In the genomic region with DNA sequence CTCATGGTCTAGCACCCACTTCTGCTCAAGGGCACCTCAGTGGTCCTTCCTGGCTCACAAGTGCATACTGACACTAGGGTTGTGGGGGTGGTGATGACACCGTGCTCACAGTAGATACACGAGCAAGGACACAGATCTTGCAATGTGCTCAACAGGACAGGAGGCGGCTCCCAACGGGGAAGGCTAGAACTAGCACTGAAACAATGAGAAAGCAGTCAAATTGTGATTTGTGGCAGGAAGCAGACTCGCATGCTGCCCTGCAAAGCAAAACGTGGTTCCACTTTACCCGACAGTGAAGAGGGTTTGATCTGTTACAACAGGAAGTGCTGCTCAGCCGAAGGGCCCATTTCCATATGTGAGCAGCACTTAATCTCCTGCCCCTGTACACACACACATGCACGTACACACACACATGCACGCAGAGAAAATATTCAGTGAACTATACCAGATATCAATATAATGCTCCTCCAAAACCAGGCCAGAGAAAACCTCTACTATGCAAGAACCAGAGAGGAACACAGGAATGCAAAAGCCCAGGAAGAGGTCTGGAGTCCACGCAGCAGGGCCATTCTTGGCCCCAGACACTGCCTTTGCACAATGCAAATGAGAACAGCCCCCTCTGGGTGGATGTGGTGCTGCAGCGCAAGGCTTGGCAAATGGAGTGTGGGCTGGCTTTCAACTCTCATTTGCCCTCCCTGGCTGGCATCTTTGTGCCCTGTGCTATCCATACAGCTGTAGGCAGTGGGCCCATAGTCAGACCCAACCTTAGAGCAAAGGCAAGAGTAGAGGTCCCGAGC, we compare ENCODE assay signal across 9 cellular contexts. TPM values are rescaled to one million over a fixed set of nuclear protein-coding genes. Genes with fewer than 3 reads are reported as not detected.
A peak's percentile ranks its signal among the peaks of the same experiment; 100 is the strongest.
DNase-seq lines count a peak whose midpoint lies in the region; ATAC-seq and TF ChIP-seq lines count a peak whose summit lies in the region.
"Had no signal": no experiment of that assay in that cellular context is flagged by ENCODE, and none has a peak within 500 bp of the region (broad histone marks: within the 10 kb centered on the region; RNA-seq: fewer than 3 reads in every experiment).

No MANE protein-coding gene starts in this region.

- H3K27me3 Mint-ChIP-seq in activated CD4-positive, alpha-beta T cell treated with anti-CD3 and anti-CD28 coated beads, Interleukin-2, amount 10 ng/mL, durations not matched to agents 7 days and 5 days, result no peaks in the 10 kb centered on the region

- H3K4me3 Mint-ChIP-seq in activated CD4-positive, alpha-beta T cell treated with anti-CD3 and anti-CD28 coated beads, Interleukin-2, amount 10 ng/mL, durations not matched to agents 7 days and 5 days, result no peak overlapping the region

- CTCF ChIA-PET in activated CD4-positive, alpha-beta T cell treated with anti-CD3 and anti-CD28 coated beads, Interleukin-2, amount 10 ng/mL, durations not matched to agents 7 days and 5 days (lab: Charles Lee), result interaction anchor here (2.3 kb wide), 1 partner anchor 15 kb away, joined by 5 read pairs; no protein-coding TSS in a partner anchor

- no peak for TF ChIP-seq CTCF in GM20000 (IDR thresholded peaks at IDR 0.05; ENCODE audit: extremely low read depth, missing control alignments)

- peaks cover 29% of the 10 kb centered on the region for H3K4me1 Mint-ChIP-seq in activated CD4-positive, alpha-beta T cell treated with anti-CD3 and anti-CD28 coated beads, Interleukin-2, amount 10 ng/mL, durations not matched to agents 7 days and 5 days

- ATAC-seq in HG03460 (IDR thresholded peaks at IDR 0.05; ENCODE audit: unreplicated experiment), result peak; percentile 92

- peaks cover 2% of the 10 kb centered on the region for H3K9me3 Mint-ChIP-seq in activated CD4-positive, alpha-beta T cell treated with anti-CD3 and anti-CD28 coated beads, Interleukin-2, amount 10 ng/mL, durations not matched to agents 7 days and 5 days

- peak overlapping the region; percentile 96 for H3K27ac Mint-ChIP-seq in activated CD4-positive, alpha-beta T cell treated with anti-CD3 and anti-CD28 coated beads, Interleukin-2, amount 10 ng/mL, durations not matched to agents 7 days and 5 days

- peak; percentile 87 for DNase-seq in DMS153 (lab: John Stamatoyannopoulos, UW)
- DNase-seq in GM20000 (ENCODE audit: low spot score), result peak; percentile 37
- peak; percentile 77 for DNase-seq in activated CD4-positive, alpha-beta T cell treated with anti-CD3 and anti-CD28 coated beads, Interleukin-2, amount 10 ng/mL, durations not matched to agents 7 days and 5 days
- DNase-seq in iPS-NIHi11 (ENCODE audit: low spot score), result peak; percentile 46
- DNase-seq in OCI-M2 (lab: John Stamatoyannopoulos, UW; ENCODE audit: unreplicated experiment), result no peak
- DNase-seq in glomerular visceral epithelial cell (ENCODE audit: extremely low spot score), result no peak
- no peak for DNase-seq in HPDE6-E6E7 (ENCODE audit: extremely low spot score)

- POLR2A ChIA-PET in activated CD4-positive, alpha-beta T cell treated with anti-CD3 and anti-CD28 coated beads, Interleukin-2, amount 10 ng/mL, durations not matched to agents 7 days and 5 days (lab: Charles Lee), result no interaction called here

- peaks cover 6% of the 10 kb centered on the region for H3K36me3 Mint-ChIP-seq in activated CD4-positive, alpha-beta T cell treated with anti-CD3 and anti-CD28 coated beads, Interleukin-2, amount 10 ng/mL, durations not matched to agents 7 days and 5 days (ENCODE audit: low read depth)

RNA-seq across cellular contexts. Expression of gene KANK4, which starts 47.1 kb away (rescaled TPM):
- not detected for total RNA-seq in activated CD4-positive, alpha-beta T cell treated with anti-CD3 and anti-CD28 coated beads, Interleukin-2, amount 10 ng/mL, durations not matched to agents 7 days and 5 days
- total RNA-seq: epithelial cell of proximal tubule had no signal

Comparison
In these comparisons a context has a peak if more than half of its experiments do, and no peak if none do; other contexts are left out.
1. DNase-seq: peak in DMS153 (single experiment), GM20000 (single experiment), activated CD4-positive, alpha-beta T cell treated with anti-CD3 and anti-CD28 coated beads, Interleukin-2, amount 10 ng/mL, durations not matched to agents 7 days and 5 days (single experiment) and iPS-NIHi11 (single experiment); none in OCI-M2 (single experiment), glomerular visceral epithelial cell (single experiment) and HPDE6-E6E7 (single experiment).